Comparison of ENCODE assay signal across 9 cellular contexts in genomic region chr5:102927007-102927406, GRCh38.
"Had no signal": no experiment of that assay in that cellular context is flagged by ENCODE, and none has a peak within 500 bp of the region (broad histone marks: within the 10 kb centered on the region; RNA-seq: fewer than 3 reads in every experiment).

No MANE protein-coding gene starts in this region.

- H3K9ac ChIP-seq: GM23248 had no signal

- FAIRE-seq: H1, H54, HepG2 had no signal

- H3K27ac ChIP-seq: GM23248, HL-60 had no signal

- H2AFZ ChIP-seq: GM23248 had no signal

- DNase-seq: GM23248, H9, HCEC 1CT, HFFc6, KBM-7 had no signal

- H3K4me3 ChIP-seq: GM23248 had no signal
